In the genomic region with DNA sequence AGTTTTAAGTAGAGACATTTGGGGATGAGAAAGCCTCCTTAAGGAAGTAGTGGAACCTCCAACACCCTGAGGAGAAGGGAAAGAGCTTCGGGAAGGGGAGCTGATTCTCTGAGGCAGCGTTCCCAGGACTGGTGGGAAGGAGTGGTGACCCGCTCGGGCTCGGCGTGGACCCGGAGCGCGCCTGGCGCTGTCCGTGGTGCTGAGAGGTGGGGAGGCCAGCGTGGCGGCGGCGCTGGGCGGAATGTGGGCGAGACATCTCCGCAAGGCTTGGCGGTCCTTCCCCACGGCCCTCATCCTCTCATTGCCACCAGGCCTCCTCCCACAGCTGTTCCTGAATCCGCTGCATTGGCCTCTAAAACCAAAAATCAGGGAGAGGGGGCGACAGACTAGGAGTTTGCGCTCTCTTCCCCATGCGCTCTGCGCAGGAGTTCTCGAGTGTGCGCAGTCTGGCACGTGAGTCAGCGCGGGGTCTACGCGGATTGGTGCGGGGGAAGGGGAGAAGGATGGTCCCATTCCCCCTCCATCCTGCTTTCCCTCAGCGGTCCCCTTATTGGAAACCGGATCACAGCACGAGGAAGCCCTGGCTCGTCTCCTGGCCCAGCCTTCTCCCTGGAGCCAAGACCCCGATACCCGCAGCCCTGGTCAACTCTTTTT, we compare ENCODE assay signal across 2 cellular contexts.
TF ChIP-seq lines count a peak whose summit lies in the region.

No MANE protein-coding gene starts in this region.

TF ChIP-seq in Ishikawa, 13 proteins besides CTCF, POLR2A, EP300 and RAD21:
- TF ChIP-seq CEBPB (IDR thresholded peaks at IDR 0.05) (no peak), CREB1 (IDR thresholded peaks at IDR 0.05; ENCODE audit: low read depth) (no peak), NFIC (IDR thresholded peaks at IDR 0.05) (no peak), TEAD4 (IDR thresholded peaks at IDR 0.05) (peak; percentile 48), ZBTB7A (IDR thresholded peaks at IDR 0.05; ENCODE audit: low read depth) (no peak), FOXM1 (IDR thresholded peaks at IDR 0.05; ENCODE audit: borderline replicate concordance, low read depth) (no peak), YY1 (IDR thresholded peaks at IDR 0.05; ENCODE audit: low read depth) (no peak), TAF1 (IDR thresholded peaks at IDR 0.05; ENCODE audit: low read depth) (no peak), USF1 (IDR thresholded peaks at IDR 0.05) (no peak), EGR1 (IDR thresholded peaks at IDR 0.05) (no peak), TCF12 (IDR thresholded peaks at IDR 0.05; ENCODE audit: low read depth) (no peak), REST (IDR thresholded peaks at IDR 0.05; ENCODE audit: low read depth) (peak; percentile 99)
- TF ChIP-seq, protein P1, sequence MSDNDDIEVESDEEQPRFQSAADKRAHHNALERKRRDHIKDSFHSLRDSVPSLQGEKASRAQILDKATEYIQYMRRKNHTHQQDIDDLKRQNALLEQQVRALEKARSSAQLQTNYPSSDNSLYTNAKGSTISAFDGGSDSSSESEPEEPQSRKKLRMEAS (IDR thresholded peaks at IDR 0.05) = peak; percentile 72

TF ChIP-seq in H1, 55 proteins besides CTCF, POLR2A, EP300 and RAD21:
- TF ChIP-seq TEAD4 (IDR thresholded peaks at IDR 0.05; ENCODE audit: low read depth, low read length) (peak; percentile 69), TCF12 (IDR thresholded peaks at IDR 0.05; ENCODE audit: low read depth, low read length) (0 out of 2 replicates have a peak, but pooled peaks have one; percentile 15), SUZ12 (IDR thresholded peaks at IDR 0.05; ENCODE audit: low read length) (0 out of 2 replicates have a peak, but pooled peaks have one; percentile 25), CHD2 (IDR thresholded peaks at IDR 0.05; ENCODE audit: low read length) (no peak), TBP (IDR thresholded peaks at IDR 0.05; ENCODE audit: low read depth, low read length) (no peak), KDM4A (IDR thresholded peaks at IDR 0.05; ENCODE audit: low read depth, low read length, severe bottlenecking) (peak; percentile 19), E2F6 (IDR thresholded peaks at IDR 0.05) (peak; percentile 75), HDAC2 (IDR thresholded peaks at IDR 0.05; ENCODE audit: borderline replicate concordance in 1 of 2, low read depth in 2 of 2, low read length in 2 of 2) (peak; percentile 83 to 90; a peak in 2 of 4 replicates), GABPA (IDR thresholded peaks at IDR 0.05; ENCODE audit: borderline replicate concordance, insufficient read depth, low read length) (0 out of 2 replicates have a peak, but pooled peaks have one; percentile 36), SIN3A (conservative IDR thresholded peaks at IDR 0.05 in 1 of 2, IDR thresholded peaks at IDR 0.05 in 1 of 2; ENCODE audit: low read depth in 1 of 2, low read length in 2 of 2) (peak; percentile 82 to 84; a peak in 2 of 4 replicates), BACH1 (IDR thresholded peaks at IDR 0.05; ENCODE audit: low read length) (peak; percentile 85)
- TF ChIP-seq, protein P2, sequence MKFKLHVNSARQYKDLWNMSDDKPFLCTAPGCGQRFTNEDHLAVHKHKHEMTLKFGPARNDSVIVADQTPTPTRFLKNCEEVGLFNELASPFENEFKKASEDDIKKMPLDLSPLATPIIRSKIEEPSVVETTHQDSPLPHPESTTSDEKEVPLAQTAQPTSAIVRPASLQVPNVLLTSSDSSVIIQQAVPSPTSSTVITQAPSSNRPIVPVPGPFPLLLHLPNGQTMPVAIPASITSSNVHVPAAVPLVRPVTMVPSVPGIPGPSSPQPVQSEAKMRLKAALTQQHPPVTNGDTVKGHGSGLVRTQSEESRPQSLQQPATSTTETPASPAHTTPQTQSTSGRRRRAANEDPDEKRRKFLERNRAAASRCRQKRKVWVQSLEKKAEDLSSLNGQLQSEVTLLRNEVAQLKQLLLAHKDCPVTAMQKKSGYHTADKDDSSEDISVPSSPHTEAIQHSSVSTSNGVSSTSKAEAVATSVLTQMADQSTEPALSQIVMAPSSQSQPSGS (IDR thresholded peaks at IDR 0.05; ENCODE audit: low read length) = no peak
- TF ChIP-seq, protein P1 (IDR thresholded peaks at IDR 0.05) = peak; percentile 80
